In genomic region chr10:133115981-133116380, GRCh38 we compare ENCODE assay signal across 20 cellular contexts. TPM values are rescaled to one million over a fixed set of nuclear protein-coding genes. Genes with fewer than 3 reads are reported as not detected.
"Had no signal": no experiment of that assay in that cellular context is flagged by ENCODE, and none has a peak within 500 bp of the region (broad histone marks: within the 10 kb centered on the region; RNA-seq: fewer than 3 reads in every experiment).

No MANE protein-coding gene starts in this region.

- H3K4me3 ChIP-seq: esophagus muscularis mucosa, gastrocnemius medialis, heart right ventricle, left ventricle myocardium inferior, lower lobe of right lung, psoas muscle, testis, tibial nerve had no signal

- H3K27ac ChIP-seq: epithelial cell of prostate, esophagus muscularis mucosa, heart right ventricle, left ventricle myocardium inferior, lower lobe of right lung, parathyroid adenoma, psoas muscle, testis, tibial nerve had no signal

- H3K4me1 ChIP-seq: esophagus muscularis mucosa, left ventricle myocardium inferior, lower lobe of right lung, parathyroid adenoma, testis had no signal

- H2AFZ ChIP-seq: parathyroid adenoma had no signal

- H3K79me2 ChIP-seq: parathyroid adenoma had no signal

- FAIRE-seq: small intestine had no signal

- H3K36me3 ChIP-seq: esophagus muscularis mucosa, gastrocnemius medialis, heart right ventricle, left ventricle myocardium inferior, lower lobe of right lung, tibial nerve had no signal

- ATAC-seq: effector memory CD8-positive, alpha-beta T cell; gastrocnemius medialis; psoas muscle had no signal

- DNase-seq: effector memory CD8-positive, alpha-beta T cell; gastrocnemius medialis; heart right ventricle; hypothalamus; islet precursor cell; left ventricle myocardium inferior; lower lobe of right lung; midbrain; retina; small intestine; stimulated activated CD4-positive, alpha-beta T cell treated with anti-CD3 and anti-CD28 coated beads, Interleukin-2, amount 100 ng/mL, for 48 hours; testis had no signal

- H3K27me3 ChIP-seq: gastrocnemius medialis, testis, tibial nerve had no signal

- H3K9me3 ChIP-seq: gastrocnemius medialis, lower lobe of right lung, psoas muscle, testis had no signal

- H3K9ac ChIP-seq: parathyroid adenoma had no signal

RNA-seq across cellular contexts. Expression of gene ADGRA1, which starts 28.3 kb away (rescaled TPM):
- total RNA-seq: fibroblast of villous mesenchyme; gastrocnemius medialis; left ventricle myocardium inferior; natural killer cell treated with Interleukin-12 subunit alpha and Interleukin-12 subunit beta and Interleukin-15 and Interleukin-18, amount 100 ng/mL, for 72 hours had no signal

RNA-seq across cellular contexts. Expression of gene KNDC1, which starts 44.0 kb away (rescaled TPM):
- total RNA-seq: subcutaneous adipose tissue had no signal
